In the genomic region with DNA sequence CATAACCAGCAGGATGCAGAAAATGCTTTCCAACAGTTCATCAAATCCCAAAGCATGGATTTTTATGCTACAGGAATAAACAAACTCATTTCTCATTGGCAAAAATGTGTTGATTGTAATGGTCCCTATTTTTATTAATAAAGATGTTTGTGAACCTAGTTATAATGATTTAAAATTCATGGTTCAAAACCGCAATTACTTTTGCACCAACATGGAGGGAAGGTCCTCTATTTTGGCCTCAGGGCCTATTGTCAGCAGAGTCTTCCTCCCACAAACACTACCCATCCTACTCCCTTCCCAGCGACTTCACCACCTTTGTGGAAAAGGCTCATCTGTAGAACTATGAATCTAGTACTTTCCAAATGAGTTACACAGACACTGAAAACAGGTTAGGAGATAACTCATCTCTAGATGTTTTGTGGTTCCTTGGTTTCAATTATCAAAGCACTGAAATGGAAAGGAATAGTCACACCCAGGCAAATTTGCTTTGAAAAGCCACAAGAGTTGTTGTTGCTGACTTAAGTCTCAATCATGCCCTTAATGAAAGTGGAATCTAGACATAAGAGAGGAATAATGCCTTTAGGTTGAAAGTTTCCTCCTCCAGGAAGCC, we compare ENCODE assay signal across 11 cellular contexts. TPM values are rescaled to one million over a fixed set of nuclear protein-coding genes. Genes with fewer than 3 reads are reported as not detected.
DNase-seq lines count a peak whose midpoint lies in the region; ATAC-seq and TF ChIP-seq lines count a peak whose summit lies in the region.
"Had no signal": no experiment of that assay in that cellular context is flagged by ENCODE, and none has a peak within 500 bp of the region (broad histone marks: within the 10 kb centered on the region; RNA-seq: fewer than 3 reads in every experiment).

No MANE protein-coding gene starts in this region.

- peaks cover 10% of the 10 kb centered on the region for H3K36me3 Mint-ChIP-seq in activated T-helper 17 cell treated with anti-CD3 and anti-CD28 coated beads, Interleukin-2, amount 50 U/mL, for 72 hours (ENCODE audit: low read depth)
- H3K36me3 Mint-ChIP-seq: CD8-positive, alpha-beta T cell had no signal

- peak overlapping the region; percentile 86 for H3K27ac Mint-ChIP-seq in activated T-helper 17 cell treated with anti-CD3 and anti-CD28 coated beads, Interleukin-2, amount 50 U/mL, for 72 hours
- H3K27ac Mint-ChIP-seq: CD8-positive, alpha-beta T cell had no signal

- no peaks in the 10 kb centered on the region for H3K9me3 ChIP-seq in hepatocyte (ENCODE audit: low read depth)
- H3K9me3 ChIP-seq: esophagus squamous epithelium had no signal

- no peaks in the 10 kb centered on the region for H3K79me2 ChIP-seq in hepatocyte

- peaks cover 13% of the 10 kb centered on the region for H3K27me3 Mint-ChIP-seq in activated T-helper 17 cell treated with anti-CD3 and anti-CD28 coated beads, Interleukin-2, amount 50 U/mL, for 72 hours

- H3K9me3 Mint-ChIP-seq in activated T-helper 17 cell treated with anti-CD3 and anti-CD28 coated beads, Interleukin-2, amount 50 U/mL, for 72 hours: peaks cover 3% of the 10 kb centered on the region
- H3K9me3 Mint-ChIP-seq: CD8-positive, alpha-beta T cell had no signal

- no peaks in the 10 kb centered on the region for H3K27me3 ChIP-seq in hepatocyte
- H3K27me3 ChIP-seq: esophagus squamous epithelium had no signal

- H3K4me1 Mint-ChIP-seq in activated T-helper 17 cell treated with anti-CD3 and anti-CD28 coated beads, Interleukin-2, amount 50 U/mL, for 72 hours: peaks cover 28% of the 10 kb centered on the region

- ATAC-seq in HG03039 (IDR thresholded peaks at IDR 0.05; ENCODE audit: unreplicated experiment): peak; percentile 93
- ATAC-seq in activated T-helper 17 cell treated with anti-CD3 and anti-CD28 coated beads, Interleukin-2, amount 50 U/mL, for 72 hours (replicated peaks): peak; percentile 86
- ATAC-seq: CD8-positive, alpha-beta T cell had no signal

- no peaks in the 10 kb centered on the region for H3K9me2 ChIP-seq in hepatocyte (replicated peaks; ENCODE audit: insufficient read depth)

- no peak overlapping the region for H3K27ac ChIP-seq in hepatocyte
- H3K27ac ChIP-seq: esophagus squamous epithelium, HL-60 had no signal

- TF ChIP-seq CTCF in GM12864 (IDR thresholded peaks at IDR 0.05; ENCODE audit: low read depth, low read length, missing control alignments) (no peak), hepatocyte (IDR thresholded peaks at IDR 0.05; ENCODE audit: poor library complexity) (no peak)

- H4K20me1 ChIP-seq in hepatocyte (ENCODE audit: insufficient read depth, poor library complexity, severe bottlenecking): no peaks in the 10 kb centered on the region

- H3K4me3 ChIP-seq in GM12864 (ENCODE audit: low read depth, low read length) (no peak overlapping the region), hepatocyte (no peak overlapping the region)
- H3K4me3 ChIP-seq: esophagus squamous epithelium had no signal

- no peaks in the 10 kb centered on the region for H3K4me1 ChIP-seq in hepatocyte (ENCODE audit: insufficient read depth)
- H3K4me1 ChIP-seq: esophagus squamous epithelium had no signal

- H3K4me3 Mint-ChIP-seq in activated T-helper 17 cell treated with anti-CD3 and anti-CD28 coated beads, Interleukin-2, amount 50 U/mL, for 72 hours: peak overlapping the region; percentile 36
- H3K4me3 Mint-ChIP-seq: CD8-positive, alpha-beta T cell had no signal

- H3K4me2 ChIP-seq in hepatocyte: no peak overlapping the region

- DNase-seq in GM12864 (ENCODE audit: low read depth) (peak; percentile 65), GM19240 (ENCODE audit: insufficient read length, low spot score) (peak; percentile 11), NCI-H1436 treated with DMSO at 0.1 percent for 48 hours (lab: John Stamatoyannopoulos, UW) (no peak), cerebellum (ENCODE audit: low spot score) (no peak), hepatocyte (ENCODE audit: low spot score) (no peak)
- no peak for DNase-seq in effector CD4-positive, alpha-beta T cell
- DNase-seq: CD8-positive, alpha-beta T cell; esophagus squamous epithelium had no signal

- no peaks in the 10 kb centered on the region for H3K36me3 ChIP-seq in hepatocyte (replicated peaks; ENCODE audit: insufficient read depth, low read depth)
- H3K36me3 ChIP-seq: esophagus squamous epithelium had no signal

- WGBS in hepatocyte (ENCODE audit: low lambda C conversion rate, missing lambda C conversion rate): 81% methylated on average over 2 of the region's 2 CpGs

- no peak overlapping the region for H2AFZ ChIP-seq in hepatocyte

RNA-seq across cellular contexts. Expression of a gene that starts 59.4 kb away (rescaled TPM):
- 1 to 10 TPM in 1 of 2 donors, under 1 TPM in 1; 0.69 to 2.0 TPM for total RNA-seq in activated T-helper 17 cell treated with anti-CD3 and anti-CD28 coated beads, Interleukin-2, amount 50 U/mL, for 72 hours
- total RNA-seq in cerebellum: 169 TPM
- total RNA-seq in hepatocyte: 6.8 and 10.3 TPM in 2 replicates
- polyA plus RNA-seq in hepatocyte: 5.4 and 9.9 TPM in 2 replicates

Comparison
In these comparisons a context has a peak if more than half of its experiments do, and no peak if none do; other contexts are left out.
1. DNase-seq: peak in GM12864 (single experiment) and GM19240 (single experiment); none in effector CD4-positive, alpha-beta T cell (single experiment), NCI-H1436 treated with DMSO at 0.1 percent for 48 hours (single experiment), cerebellum (single experiment) and hepatocyte (single experiment).
2. RNA of a gene that starts 59.4 kb away (total RNA-seq): 169 TPM in cerebellum (single experiment); 6.8 to 10.3 TPM in hepatocyte and 0.69 to 2.0 TPM in activated T-helper 17 cell treated with anti-CD3 and anti-CD28 coated beads, Interleukin-2, amount 50 U/mL, for 72 hours; every median in the first group is over 10 times any median in the second.